ENCODE assay signal across 22 cellular contexts in the genomic region with DNA sequence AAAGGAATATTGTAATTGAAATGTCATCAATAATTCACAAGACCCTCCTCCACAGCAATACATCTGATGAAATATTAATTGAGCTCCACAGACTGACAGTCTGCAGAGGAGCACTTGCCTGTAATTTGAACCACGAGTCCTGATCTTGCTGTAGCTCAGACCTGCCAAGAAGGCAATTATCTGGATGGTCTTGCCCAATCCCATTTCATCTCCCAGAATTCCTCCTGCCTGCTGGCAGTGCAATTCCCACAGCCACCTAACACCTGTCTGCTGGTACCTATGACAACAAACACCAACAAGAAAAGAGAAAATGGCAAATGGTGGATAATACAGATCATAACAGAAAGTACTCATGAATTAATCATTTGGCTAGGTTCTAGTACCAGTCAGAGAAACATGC. TPM values are rescaled to one million over a fixed set of nuclear protein-coding genes. Genes with fewer than 3 reads are reported as not detected.
A peak's percentile ranks its signal among the peaks of the same experiment; 100 is the strongest.
DNase-seq lines count a peak whose midpoint lies in the region; ATAC-seq lines count a peak whose summit lies in the region.
"Had no signal": no experiment of that assay in that cellular context is flagged by ENCODE, and none has a peak within 500 bp of the region (broad histone marks: within the 10 kb centered on the region; RNA-seq: fewer than 3 reads in every experiment).

No MANE protein-coding gene starts in this region.

- H3K27ac ChIP-seq in trophoblast cell (ENCODE audit: low read depth, low read length) = no peak overlapping the region
- H3K27ac ChIP-seq: 22Rv1, BLaER1, colonic mucosa, KMS-11, lower lobe of right lung had no signal

- H4K12ac ChIP-seq in trophoblast cell (ENCODE audit: low read depth, low read length) = no peak overlapping the region

- H2AFZ ChIP-seq in trophoblast cell (ENCODE audit: insufficient read depth, low read length, poor library complexity) = no peak overlapping the region

- peaks cover 31% of the 10 kb centered on the region for H3K36me3 Mint-ChIP-seq in activated CD4-positive, alpha-beta memory T cell treated with anti-CD3 and anti-CD28 coated beads for 36 hours

- H3K27me3 ChIP-seq in trophoblast cell (ENCODE audit: insufficient read depth, low read length) = no peaks in the 10 kb centered on the region
- H3K27me3 ChIP-seq: BLaER1, colonic mucosa, transverse colon had no signal

- CTCF ChIA-PET in activated CD4-positive, alpha-beta memory T cell treated with anti-CD3 and anti-CD28 coated beads for 36 hours (lab: Charles Lee) = interaction anchor here (0.6 to 2.5 kb wide), 3 partner anchors 12 to 123 kb away, joined by 3 to 12 read pairs (median 5); no protein-coding TSS in a partner anchor

- H3K18ac ChIP-seq in trophoblast cell (ENCODE audit: low read length) = no peak overlapping the region

- H3K79me1 ChIP-seq in trophoblast cell (ENCODE audit: low read length) = no peaks in the 10 kb centered on the region

- H3K4ac ChIP-seq in trophoblast cell (ENCODE audit: low read depth, low read length) = no peak overlapping the region

- H3K36me3 ChIP-seq in trophoblast cell (ENCODE audit: control insufficient read depth in 1 of 2, insufficient read depth in 2 of 2, low read length in 2 of 2) = no peaks in the 10 kb centered on the region
- H3K36me3 ChIP-seq: colonic mucosa had no signal

- WGBS in trophoblast cell (ENCODE audit: extremely low coverage, insufficient coverage, insufficient read length) = no CpG with 5 or more reads among the region's 1 CpG

- H3K9me3 ChIP-seq in trophoblast cell (ENCODE audit: insufficient read depth, low read depth, low read length) = peaks cover 1% of the 10 kb centered on the region
- H3K9me3 ChIP-seq: BLaER1, colonic mucosa, lower lobe of right lung, transverse colon had no signal

- no peak overlapping the region for H2AK5ac ChIP-seq in trophoblast cell (ENCODE audit: low read length)

- H3K23ac ChIP-seq in trophoblast cell (ENCODE audit: low read length) = no peak overlapping the region

- no peak overlapping the region for H2BK12ac ChIP-seq in trophoblast cell (ENCODE audit: low read length)

- no peaks in the 10 kb centered on the region for H3K9me3 Mint-ChIP-seq in activated CD4-positive, alpha-beta memory T cell treated with anti-CD3 and anti-CD28 coated beads for 36 hours
- H3K9me3 Mint-ChIP-seq: activated naive CD4-positive, alpha-beta T cell treated with anti-CD3 and anti-CD28 coated beads, Interleukin-2, amount 10 ng/mL, durations not matched to agents 7 days and 5 days; naive thymus-derived CD8-positive, alpha-beta T cell had no signal

- H3K14ac ChIP-seq in trophoblast cell (ENCODE audit: low read length) = no peak overlapping the region

- no peak overlapping the region for H2BK120ac ChIP-seq in trophoblast cell (ENCODE audit: insufficient read depth, low read length, poor library complexity)

- no peak overlapping the region for H3K27ac Mint-ChIP-seq in activated CD4-positive, alpha-beta memory T cell treated with anti-CD3 and anti-CD28 coated beads for 36 hours
- H3K27ac Mint-ChIP-seq: activated CD4-positive, alpha-beta T cell treated with anti-CD3 and anti-CD28 coated beads for 36 hours; activated naive CD4-positive, alpha-beta T cell treated with anti-CD3 and anti-CD28 coated beads, Interleukin-2, amount 10 ng/mL, durations not matched to agents 7 days and 5 days; progenitor cell of endocrine pancreas had no signal

- H3K27me3 Mint-ChIP-seq in activated CD4-positive, alpha-beta memory T cell treated with anti-CD3 and anti-CD28 coated beads for 36 hours = no peaks in the 10 kb centered on the region
- H3K27me3 Mint-ChIP-seq: activated CD4-positive, alpha-beta T cell treated with anti-CD3 and anti-CD28 coated beads for 36 hours; activated naive CD4-positive, alpha-beta T cell treated with anti-CD3 and anti-CD28 coated beads, Interleukin-2, amount 10 ng/mL, durations not matched to agents 7 days and 5 days; naive thymus-derived CD8-positive, alpha-beta T cell; progenitor cell of endocrine pancreas had no signal

- H2BK5ac ChIP-seq in trophoblast cell (ENCODE audit: low read depth, low read length, poor library complexity) = no peak overlapping the region

- peaks cover 0 to 4% of the 10 kb centered on the region in 2 experiments for H3K4me1 ChIP-seq in trophoblast cell (ENCODE audit: control insufficient read depth in 1 of 2, insufficient read depth in 2 of 2, low read length in 2 of 2)
- H3K4me1 ChIP-seq: BLaER1, colonic mucosa, lower lobe of right lung, transverse colon had no signal

- intact Hi-C loops in activated CD4-positive, alpha-beta memory T cell treated with anti-CD3 and anti-CD28 coated beads for 36 hours (cut with micrococcal nuclease) = loop anchor here (10.0 kb wide), 1 partner anchor 316 kb away; the partner anchor contains the start of gene TMEM273

- H4K91ac ChIP-seq in trophoblast cell (ENCODE audit: low read depth, low read length) = no peak overlapping the region

- no peak overlapping the region for H3K4me3 ChIP-seq in trophoblast cell (ENCODE audit: low read depth, low read length)
- H3K4me3 ChIP-seq: BLaER1, colonic mucosa, lower lobe of right lung, transverse colon had no signal

- DNase-seq in DMS 273 (lab: John Stamatoyannopoulos, UW; ENCODE audit: unreplicated experiment) (peak; percentile 14), DMS 273 treated with DMSO at 0.1 percent for 48 hours (lab: John Stamatoyannopoulos, UW) (no peak), NCI-H2107 (lab: John Stamatoyannopoulos, UW) (peak; percentile 21), SW480 (ENCODE audit: low spot score) (peak; percentile 34), trophoblast cell (peak; percentile 88 to 94)
- no peak for DNase-seq in activated CD4-positive, alpha-beta T cell treated with anti-CD3 and anti-CD28 coated beads for 4 hours
- DNase-seq in activated CD4-positive, alpha-beta memory T cell treated with anti-CD3 and anti-CD28 coated beads for 36 hours = no peak
- DNase-seq: activated CD4-positive, alpha-beta T cell treated with anti-CD3 and anti-CD28 coated beads for 36 hours; activated naive CD4-positive, alpha-beta T cell treated with anti-CD3 and anti-CD28 coated beads, Interleukin-2, amount 10 ng/mL, durations not matched to agents 7 days and 5 days; colonic mucosa; lower lobe of right lung; naive thymus-derived CD8-positive, alpha-beta T cell; SIG-M5; stimulated activated CD4-positive, alpha-beta T cell treated with anti-CD3 and anti-CD28 coated beads, Interleukin-12 subunit alpha, Interleukin-12 subunit beta, amount 100 ng/mL, for 4 hours; stimulated activated naive CD4-positive, alpha-beta T cell treated with Interleukin-2 at 50 U/mL for 16 hours; T-helper 9 cell; transverse colon had no signal

- ATAC-seq in GM18868 (IDR thresholded peaks at IDR 0.05; ENCODE audit: unreplicated experiment) = no peak
- ATAC-seq: activated CD4-positive, alpha-beta T cell treated with anti-CD3 and anti-CD28 coated beads for 36 hours; lower lobe of right lung; naive thymus-derived CD8-positive, alpha-beta T cell had no signal

- peaks cover 8% of the 10 kb centered on the region for H3K4me1 Mint-ChIP-seq in activated CD4-positive, alpha-beta memory T cell treated with anti-CD3 and anti-CD28 coated beads for 36 hours (ENCODE audit: low read depth)
- H3K4me1 Mint-ChIP-seq: activated CD4-positive, alpha-beta T cell treated with anti-CD3 and anti-CD28 coated beads for 36 hours had no signal

- POLR2A ChIA-PET in activated CD4-positive, alpha-beta memory T cell treated with anti-CD3 and anti-CD28 coated beads for 36 hours (lab: Charles Lee) = no interaction called here

- no peak overlapping the region for H3K4me2 ChIP-seq in trophoblast cell (ENCODE audit: low read length)
- H3K4me2 ChIP-seq: BLaER1, KMS-11 had no signal

- no peak overlapping the region for H3K4me3 Mint-ChIP-seq in activated CD4-positive, alpha-beta memory T cell treated with anti-CD3 and anti-CD28 coated beads for 36 hours
- H3K4me3 Mint-ChIP-seq: activated CD4-positive, alpha-beta T cell treated with anti-CD3 and anti-CD28 coated beads for 36 hours; activated naive CD4-positive, alpha-beta T cell treated with anti-CD3 and anti-CD28 coated beads, Interleukin-2, amount 10 ng/mL, durations not matched to agents 7 days and 5 days; naive thymus-derived CD8-positive, alpha-beta T cell had no signal

- H4K8ac ChIP-seq in trophoblast cell (ENCODE audit: low read depth, low read length) = no peak overlapping the region

- no peaks in the 10 kb centered on the region for H3K79me2 ChIP-seq in trophoblast cell (ENCODE audit: control insufficient read depth, insufficient read depth, low read length, poor library complexity)

- no peak overlapping the region for H3K9ac ChIP-seq in trophoblast cell (ENCODE audit: low read length)
- H3K9ac ChIP-seq: BLaER1, KMS-11 had no signal

RNA-seq across cellular contexts. Expression of gene ERCC6, which starts 38.5 kb away (rescaled TPM):
- 8.3 and 8.7 TPM in 2 replicates for polyA plus RNA-seq in trophoblast cell (2013)
- 10 to 100 TPM; 17.5 to 18.8 TPM for total RNA-seq in activated CD4-positive, alpha-beta memory T cell treated with anti-CD3 and anti-CD28 coated beads for 36 hours

Comparison
In these comparisons a context has a peak if more than half of its experiments do, and no peak if none do; other contexts are left out.
1. DNase-seq: peak in DMS 273 (single experiment), NCI-H2107 (single experiment), SW480 (single experiment) and trophoblast cell (2 of 2); none in DMS 273 treated with DMSO at 0.1 percent for 48 hours (single experiment), activated CD4-positive, alpha-beta T cell treated with anti-CD3 and anti-CD28 coated beads for 4 hours (0 of 2) and activated CD4-positive, alpha-beta memory T cell treated with anti-CD3 and anti-CD28 coated beads for 36 hours (single experiment).